In the genomic region with DNA sequence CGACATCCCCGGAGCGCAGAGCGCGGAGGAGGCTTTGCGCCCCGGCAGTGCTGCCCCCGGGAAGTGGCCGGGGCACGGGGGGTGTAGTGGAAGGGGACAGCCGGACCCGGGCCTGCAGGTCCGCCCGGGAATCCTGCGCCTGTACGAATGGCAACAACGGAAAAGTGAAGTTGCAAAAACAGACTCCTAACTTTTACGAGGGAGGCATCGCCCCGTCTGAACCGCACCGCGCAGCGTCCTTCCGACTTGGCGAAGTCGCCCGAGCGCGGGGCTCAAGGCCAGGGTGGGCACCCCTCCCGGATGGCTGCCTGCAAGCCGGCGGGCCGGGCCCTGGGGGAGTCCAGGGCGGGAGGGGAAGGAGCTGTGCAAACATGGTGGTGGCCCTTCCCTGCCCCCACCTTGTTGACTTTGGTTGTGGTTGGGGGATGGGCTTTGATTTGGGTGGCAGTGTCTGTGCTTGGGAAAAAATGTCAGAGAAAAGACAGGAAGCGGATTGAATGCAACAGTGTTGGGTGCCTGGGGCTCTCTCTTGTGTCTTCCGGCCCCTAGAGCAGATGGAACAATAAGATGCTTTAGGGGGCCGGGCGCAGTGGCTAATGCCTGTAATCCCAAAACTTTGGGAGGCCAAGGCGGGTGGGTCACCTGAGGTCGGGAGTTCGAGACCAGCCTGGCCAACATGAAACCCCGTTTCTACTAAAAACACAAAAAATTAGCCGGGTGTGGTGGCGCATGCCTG, we compare ENCODE assay signal across 1 cellular context.
A peak's percentile ranks its signal among the peaks of the same experiment; 100 is the strongest.
TF ChIP-seq lines count a peak whose summit lies in the region.

No MANE protein-coding gene starts in this region.

TF ChIP-seq in HepG2, 621 proteins besides CTCF, POLR2A, EP300 and RAD21 (continued from another document and continues in another):
- TF ChIP-seq MAZ (IDR thresholded peaks at IDR 0.05; ENCODE audit: borderline replicate concordance, low read depth, low read length) (0 out of 2 replicates have a peak, but pooled peaks have one; percentile 65), MAZ (CRISPR knock-in tag; IDR thresholded peaks at IDR 0.05; ENCODE audit: low read depth) (peak; percentile 88), ZSCAN25 (CRISPR knock-in tag; IDR thresholded peaks at IDR 0.05) (peak; percentile 83), ZNF891 (CRISPR knock-in tag; IDR thresholded peaks at IDR 0.05) (peak; percentile 63; the same call in 1 of the 2 replicates), ZFYVE20 (CRISPR knock-in tag; IDR thresholded peaks at IDR 0.05; ENCODE audit: borderline replicate concordance, low read depth) (0 out of 2 replicates have a peak, but pooled peaks have one; percentile 27), AKAP8 (CRISPR knock-in tag; IDR thresholded peaks at IDR 0.05) (peak; percentile 90), PHF20 (CRISPR knock-in tag; IDR thresholded peaks at IDR 0.05) (peak; percentile 56; the same call in 1 of the 2 replicates), ZNF660 (CRISPR knock-in tag; IDR thresholded peaks at IDR 0.05; ENCODE audit: borderline replicate concordance, low read depth) (no peak), SRSF4 (IDR thresholded peaks at IDR 0.05; ENCODE audit: low read depth, low read length, poor library complexity, severe bottlenecking) (no peak), JARID2 (CRISPR knock-in tag; IDR thresholded peaks at IDR 0.05; ENCODE audit: insufficient replicate concordance) (peak; percentile 92), ZNF10 (CRISPR knock-in tag; IDR thresholded peaks at IDR 0.05; ENCODE audit: borderline replicate concordance, low read depth) (no peak), SOX13 (IDR thresholded peaks at IDR 0.05) (peak; percentile 24; the same call in 1 of the 2 replicates), SOX13 (CRISPR knock-in tag; conservative IDR thresholded peaks at IDR 0.05 in 1 of 2, IDR thresholded peaks at IDR 0.05 in 1 of 2) (peak in 1 of 2 experiments; percentile 87; a peak in 2 of 4 replicates), ZKSCAN1 (IDR thresholded peaks at IDR 0.05; ENCODE audit: low read length) (no peak), ZNF441 (CRISPR knock-in tag; IDR thresholded peaks at IDR 0.05; ENCODE audit: borderline replicate concordance) (0 out of 2 replicates have a peak, but pooled peaks have one; percentile 15), FOXK2 (IDR thresholded peaks at IDR 0.05) (no peak; the same call in 1 of the 2 replicates), KLF6 (CRISPR knock-in tag; IDR thresholded peaks at IDR 0.05) (peak; percentile 46; the same call in 1 of the 2 replicates), ELF3 (CRISPR knock-in tag; IDR thresholded peaks at IDR 0.05) (peak; percentile 91), GFI1 (CRISPR knock-in tag; IDR thresholded peaks at IDR 0.05; ENCODE audit: borderline replicate concordance) (peak; percentile 93), LCORL (IDR thresholded peaks at IDR 0.05) (0 out of 2 replicates have a peak, but pooled peaks have one; percentile 10), LCORL (CRISPR knock-in tag; IDR thresholded peaks at IDR 0.05) (peak; percentile 93), ZNF329 (CRISPR knock-in tag; IDR thresholded peaks at IDR 0.05; ENCODE audit: low read depth) (no peak), KLF16 (CRISPR knock-in tag; IDR thresholded peaks at IDR 0.05) (peak in 1 of 2 experiments; percentile 97; a peak in 2 of 4 replicates), NFKB2 (CRISPR knock-in tag; IDR thresholded peaks at IDR 0.05; ENCODE audit: borderline replicate concordance) (peak; percentile 76), ATF7-NPFF (CRISPR knock-in tag; IDR thresholded peaks at IDR 0.05; ENCODE audit: low read depth) (peak; percentile 80; the same call in 1 of the 2 replicates), PLRG1 (conservative IDR thresholded peaks at IDR 0.05) (no peak), ZNF615 (CRISPR knock-in tag; IDR thresholded peaks at IDR 0.05; ENCODE audit: borderline replicate concordance) (no peak), ZNF317 (CRISPR knock-in tag; IDR thresholded peaks at IDR 0.05) (peak; percentile 81)
- TF ChIP-seq, protein P1, sequence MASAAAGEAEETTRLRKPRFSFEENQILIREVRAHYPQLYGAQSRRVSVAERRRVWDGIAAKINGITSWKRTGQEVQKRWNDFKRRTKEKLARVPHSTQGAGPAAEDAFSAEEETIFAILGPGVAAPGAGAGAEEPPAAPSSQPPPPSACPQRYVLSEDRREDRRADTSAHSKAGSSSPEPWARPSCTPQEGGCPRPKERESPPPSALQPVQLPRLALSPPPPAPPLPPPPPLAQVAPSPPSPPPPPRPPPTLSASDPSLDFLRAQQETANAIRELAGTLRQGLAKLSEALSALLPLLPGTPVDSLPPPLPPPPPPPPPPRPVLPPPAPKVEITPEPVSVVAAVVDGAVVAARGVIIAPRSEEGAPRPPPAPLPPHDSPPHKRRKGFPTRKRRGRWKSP (CRISPR knock-in tag; IDR thresholded peaks at IDR 0.05) = peak; percentile 92
- TF ChIP-seq, protein P2, sequence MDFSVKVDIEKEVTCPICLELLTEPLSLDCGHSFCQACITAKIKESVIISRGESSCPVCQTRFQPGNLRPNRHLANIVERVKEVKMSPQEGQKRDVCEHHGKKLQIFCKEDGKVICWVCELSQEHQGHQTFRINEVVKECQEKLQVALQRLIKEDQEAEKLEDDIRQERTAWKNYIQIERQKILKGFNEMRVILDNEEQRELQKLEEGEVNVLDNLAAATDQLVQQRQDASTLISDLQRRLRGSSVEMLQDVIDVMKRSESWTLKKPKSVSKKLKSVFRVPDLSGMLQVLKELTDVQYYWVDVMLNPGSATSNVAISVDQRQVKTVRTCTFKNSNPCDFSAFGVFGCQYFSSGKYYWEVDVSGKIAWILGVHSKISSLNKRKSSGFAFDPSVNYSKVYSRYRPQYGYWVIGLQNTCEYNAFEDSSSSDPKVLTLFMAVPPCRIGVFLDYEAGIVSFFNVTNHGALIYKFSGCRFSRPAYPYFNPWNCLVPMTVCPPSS (IDR thresholded peaks at IDR 0.05) = no peak
- TF ChIP-seq, protein P3, sequence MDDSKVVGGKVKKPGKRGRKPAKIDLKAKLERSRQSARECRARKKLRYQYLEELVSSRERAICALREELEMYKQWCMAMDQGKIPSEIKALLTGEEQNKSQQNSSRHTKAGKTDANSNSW (CRISPR knock-in tag; IDR thresholded peaks at IDR 0.05; ENCODE audit: borderline replicate concordance) = 0 out of 2 replicates have a peak, but pooled peaks have one; percentile 59
- TF ChIP-seq, protein P4, sequence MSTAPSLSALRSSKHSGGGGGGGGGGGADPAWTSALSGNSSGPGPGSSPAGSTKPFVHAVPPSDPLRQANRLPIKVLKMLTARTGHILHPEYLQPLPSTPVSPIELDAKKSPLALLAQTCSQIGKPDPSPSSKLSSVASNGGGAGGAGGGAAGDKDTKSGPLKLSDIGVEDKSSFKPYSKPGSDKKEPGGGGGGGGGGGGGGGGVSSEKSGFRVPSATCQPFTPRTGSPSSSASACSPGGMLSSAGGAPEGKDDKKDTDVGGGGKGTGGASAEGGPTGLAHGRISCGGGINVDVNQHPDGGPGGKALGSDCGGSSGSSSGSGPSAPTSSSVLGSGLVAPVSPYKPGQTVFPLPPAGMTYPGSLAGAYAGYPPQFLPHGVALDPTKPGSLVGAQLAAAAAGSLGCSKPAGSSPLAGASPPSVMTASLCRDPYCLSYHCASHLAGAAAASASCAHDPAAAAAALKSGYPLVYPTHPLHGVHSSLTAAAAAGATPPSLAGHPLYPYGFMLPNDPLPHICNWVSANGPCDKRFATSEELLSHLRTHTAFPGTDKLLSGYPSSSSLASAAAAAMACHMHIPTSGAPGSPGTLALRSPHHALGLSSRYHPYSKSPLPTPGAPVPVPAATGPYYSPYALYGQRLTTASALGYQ (CRISPR knock-in tag; IDR thresholded peaks at IDR 0.05) = peak; percentile 95
- TF ChIP-seq, protein P5, sequence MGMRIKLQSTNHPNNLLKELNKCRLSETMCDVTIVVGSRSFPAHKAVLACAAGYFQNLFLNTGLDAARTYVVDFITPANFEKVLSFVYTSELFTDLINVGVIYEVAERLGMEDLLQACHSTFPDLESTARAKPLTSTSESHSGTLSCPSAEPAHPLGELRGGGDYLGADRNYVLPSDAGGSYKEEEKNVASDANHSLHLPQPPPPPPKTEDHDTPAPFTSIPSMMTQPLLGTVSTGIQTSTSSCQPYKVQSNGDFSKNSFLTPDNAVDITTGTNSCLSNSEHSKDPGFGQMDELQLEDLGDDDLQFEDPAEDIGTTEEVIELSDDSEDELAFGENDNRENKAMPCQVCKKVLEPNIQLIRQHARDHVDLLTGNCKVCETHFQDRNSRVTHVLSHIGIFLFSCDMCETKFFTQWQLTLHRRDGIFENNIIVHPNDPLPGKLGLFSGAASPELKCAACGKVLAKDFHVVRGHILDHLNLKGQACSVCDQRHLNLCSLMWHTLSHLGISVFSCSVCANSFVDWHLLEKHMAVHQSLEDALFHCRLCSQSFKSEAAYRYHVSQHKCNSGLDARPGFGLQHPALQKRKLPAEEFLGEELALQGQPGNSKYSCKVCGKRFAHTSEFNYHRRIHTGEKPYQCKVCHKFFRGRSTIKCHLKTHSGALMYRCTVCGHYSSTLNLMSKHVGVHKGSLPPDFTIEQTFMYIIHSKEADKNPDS (CRISPR knock-in tag; IDR thresholded peaks at IDR 0.05) = no peak; the same call in 1 of the 2 replicates
- TF ChIP-seq, protein P6, sequence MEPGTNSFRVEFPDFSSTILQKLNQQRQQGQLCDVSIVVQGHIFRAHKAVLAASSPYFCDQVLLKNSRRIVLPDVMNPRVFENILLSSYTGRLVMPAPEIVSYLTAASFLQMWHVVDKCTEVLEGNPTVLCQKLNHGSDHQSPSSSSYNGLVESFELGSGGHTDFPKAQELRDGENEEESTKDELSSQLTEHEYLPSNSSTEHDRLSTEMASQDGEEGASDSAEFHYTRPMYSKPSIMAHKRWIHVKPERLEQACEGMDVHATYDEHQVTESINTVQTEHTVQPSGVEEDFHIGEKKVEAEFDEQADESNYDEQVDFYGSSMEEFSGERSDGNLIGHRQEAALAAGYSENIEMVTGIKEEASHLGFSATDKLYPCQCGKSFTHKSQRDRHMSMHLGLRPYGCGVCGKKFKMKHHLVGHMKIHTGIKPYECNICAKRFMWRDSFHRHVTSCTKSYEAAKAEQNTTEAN (CRISPR knock-in tag; conservative IDR thresholded peaks at IDR 0.05) = peak; percentile 69; the same call in 1 of the 2 replicates
- TF ChIP-seq, protein P7, sequence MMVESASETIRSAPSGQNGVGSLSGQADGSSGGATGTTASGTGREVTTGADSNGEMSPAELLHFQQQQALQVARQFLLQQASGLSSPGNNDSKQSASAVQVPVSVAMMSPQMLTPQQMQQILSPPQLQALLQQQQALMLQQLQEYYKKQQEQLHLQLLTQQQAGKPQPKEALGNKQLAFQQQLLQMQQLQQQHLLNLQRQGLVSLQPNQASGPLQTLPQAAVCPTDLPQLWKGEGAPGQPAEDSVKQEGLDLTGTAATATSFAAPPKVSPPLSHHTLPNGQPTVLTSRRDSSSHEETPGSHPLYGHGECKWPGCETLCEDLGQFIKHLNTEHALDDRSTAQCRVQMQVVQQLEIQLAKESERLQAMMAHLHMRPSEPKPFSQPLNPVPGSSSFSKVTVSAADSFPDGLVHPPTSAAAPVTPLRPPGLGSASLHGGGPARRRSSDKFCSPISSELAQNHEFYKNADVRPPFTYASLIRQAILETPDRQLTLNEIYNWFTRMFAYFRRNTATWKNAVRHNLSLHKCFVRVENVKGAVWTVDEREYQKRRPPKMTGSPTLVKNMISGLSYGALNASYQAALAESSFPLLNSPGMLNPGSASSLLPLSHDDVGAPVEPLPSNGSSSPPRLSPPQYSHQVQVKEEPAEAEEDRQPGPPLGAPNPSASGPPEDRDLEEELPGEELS (CRISPR knock-in tag; IDR thresholded peaks at IDR 0.05) = peak; percentile 93
- TF ChIP-seq, protein P8, sequence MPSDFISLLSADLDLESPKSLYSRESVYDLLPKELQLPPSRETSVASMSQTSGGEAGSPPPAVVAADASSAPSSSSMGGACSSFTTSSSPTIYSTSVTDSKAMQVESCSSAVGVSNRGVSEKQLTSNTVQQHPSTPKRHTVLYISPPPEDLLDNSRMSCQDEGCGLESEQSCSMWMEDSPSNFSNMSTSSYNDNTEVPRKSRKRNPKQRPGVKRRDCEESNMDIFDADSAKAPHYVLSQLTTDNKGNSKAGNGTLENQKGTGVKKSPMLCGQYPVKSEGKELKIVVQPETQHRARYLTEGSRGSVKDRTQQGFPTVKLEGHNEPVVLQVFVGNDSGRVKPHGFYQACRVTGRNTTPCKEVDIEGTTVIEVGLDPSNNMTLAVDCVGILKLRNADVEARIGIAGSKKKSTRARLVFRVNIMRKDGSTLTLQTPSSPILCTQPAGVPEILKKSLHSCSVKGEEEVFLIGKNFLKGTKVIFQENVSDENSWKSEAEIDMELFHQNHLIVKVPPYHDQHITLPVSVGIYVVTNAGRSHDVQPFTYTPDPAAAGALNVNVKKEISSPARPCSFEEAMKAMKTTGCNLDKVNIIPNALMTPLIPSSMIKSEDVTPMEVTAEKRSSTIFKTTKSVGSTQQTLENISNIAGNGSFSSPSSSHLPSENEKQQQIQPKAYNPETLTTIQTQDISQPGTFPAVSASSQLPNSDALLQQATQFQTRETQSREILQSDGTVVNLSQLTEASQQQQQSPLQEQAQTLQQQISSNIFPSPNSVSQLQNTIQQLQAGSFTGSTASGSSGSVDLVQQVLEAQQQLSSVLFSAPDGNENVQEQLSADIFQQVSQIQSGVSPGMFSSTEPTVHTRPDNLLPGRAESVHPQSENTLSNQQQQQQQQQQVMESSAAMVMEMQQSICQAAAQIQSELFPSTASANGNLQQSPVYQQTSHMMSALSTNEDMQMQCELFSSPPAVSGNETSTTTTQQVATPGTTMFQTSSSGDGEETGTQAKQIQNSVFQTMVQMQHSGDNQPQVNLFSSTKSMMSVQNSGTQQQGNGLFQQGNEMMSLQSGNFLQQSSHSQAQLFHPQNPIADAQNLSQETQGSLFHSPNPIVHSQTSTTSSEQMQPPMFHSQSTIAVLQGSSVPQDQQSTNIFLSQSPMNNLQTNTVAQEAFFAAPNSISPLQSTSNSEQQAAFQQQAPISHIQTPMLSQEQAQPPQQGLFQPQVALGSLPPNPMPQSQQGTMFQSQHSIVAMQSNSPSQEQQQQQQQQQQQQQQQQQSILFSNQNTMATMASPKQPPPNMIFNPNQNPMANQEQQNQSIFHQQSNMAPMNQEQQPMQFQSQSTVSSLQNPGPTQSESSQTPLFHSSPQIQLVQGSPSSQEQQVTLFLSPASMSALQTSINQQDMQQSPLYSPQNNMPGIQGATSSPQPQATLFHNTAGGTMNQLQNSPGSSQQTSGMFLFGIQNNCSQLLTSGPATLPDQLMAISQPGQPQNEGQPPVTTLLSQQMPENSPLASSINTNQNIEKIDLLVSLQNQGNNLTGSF (CRISPR knock-in tag; IDR thresholded peaks at IDR 0.05) = peak; percentile 85
- TF ChIP-seq, protein P9, sequence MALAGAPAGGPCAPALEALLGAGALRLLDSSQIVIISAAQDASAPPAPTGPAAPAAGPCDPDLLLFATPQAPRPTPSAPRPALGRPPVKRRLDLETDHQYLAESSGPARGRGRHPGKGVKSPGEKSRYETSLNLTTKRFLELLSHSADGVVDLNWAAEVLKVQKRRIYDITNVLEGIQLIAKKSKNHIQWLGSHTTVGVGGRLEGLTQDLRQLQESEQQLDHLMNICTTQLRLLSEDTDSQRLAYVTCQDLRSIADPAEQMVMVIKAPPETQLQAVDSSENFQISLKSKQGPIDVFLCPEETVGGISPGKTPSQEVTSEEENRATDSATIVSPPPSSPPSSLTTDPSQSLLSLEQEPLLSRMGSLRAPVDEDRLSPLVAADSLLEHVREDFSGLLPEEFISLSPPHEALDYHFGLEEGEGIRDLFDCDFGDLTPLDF (CRISPR knock-in tag; IDR thresholded peaks at IDR 0.05) = peak; percentile 64
- TF ChIP-seq, protein P10, sequence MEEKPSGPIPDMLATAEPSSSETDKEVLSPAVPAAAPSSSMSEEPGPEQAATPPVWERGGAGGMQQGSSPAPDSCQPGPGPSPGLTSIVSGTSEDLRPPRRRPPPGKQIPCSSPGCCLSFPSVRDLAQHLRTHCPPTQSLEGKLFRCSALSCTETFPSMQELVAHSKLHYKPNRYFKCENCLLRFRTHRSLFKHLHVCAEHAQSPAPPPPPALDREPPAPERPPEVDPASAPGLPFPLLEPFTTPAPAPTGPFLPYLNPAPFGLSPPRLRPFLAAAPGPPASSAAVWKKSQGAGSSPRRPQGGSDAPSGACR (CRISPR knock-in tag; IDR thresholded peaks at IDR 0.05) = peak; percentile 90
